11 cellular contexts compared by ENCODE assay signal in genomic region chr12:104687823-104688573, GRCh38.
DNase-seq lines count a peak whose midpoint lies in the region; ATAC-seq, FAIRE-seq and TF ChIP-seq lines count a peak whose summit lies in the region.
"Had no signal": no experiment of that assay in that cellular context is flagged by ENCODE, and none has a peak within 500 bp of the region (broad histone marks: within the 10 kb centered on the region; RNA-seq: fewer than 3 reads in every experiment).

No MANE protein-coding gene starts in this region.

- H3K27me3 Mint-ChIP-seq in CD14-positive monocyte (ENCODE audit: low read depth in 3 of 3): no peaks in the 10 kb centered on the region
- no peaks in the 10 kb centered on the region for H3K27me3 Mint-ChIP-seq in activated CD4-positive, alpha-beta memory T cell treated with anti-CD3 and anti-CD28 coated beads, Interleukin-2, amount 10 ng/mL, durations not matched to agents 7 days and 5 days
- H3K27me3 Mint-ChIP-seq in MCF 10A (ENCODE audit: insufficient read depth, unreplicated experiment): no peaks in the 10 kb centered on the region

- peak overlapping the region in 1 of 2 donors; percentile 31 for H3K4me3 Mint-ChIP-seq in CD14-positive monocyte
- peak overlapping the region; percentile 49 for H3K4me3 Mint-ChIP-seq in activated CD4-positive, alpha-beta memory T cell treated with anti-CD3 and anti-CD28 coated beads, Interleukin-2, amount 10 ng/mL, durations not matched to agents 7 days and 5 days
- no peak overlapping the region for H3K4me3 Mint-ChIP-seq in MCF 10A (ENCODE audit: unreplicated experiment)

- peaks cover 96% of the 10 kb centered on the region for H3K4me1 Mint-ChIP-seq in CD14-positive monocyte
- H3K4me1 Mint-ChIP-seq in activated CD4-positive, alpha-beta memory T cell treated with anti-CD3 and anti-CD28 coated beads, Interleukin-2, amount 10 ng/mL, durations not matched to agents 7 days and 5 days: peaks cover 87% of the 10 kb centered on the region
- no peaks in the 10 kb centered on the region for H3K4me1 Mint-ChIP-seq in MCF 10A (ENCODE audit: insufficient read depth, unreplicated experiment)

- H3K36me3 Mint-ChIP-seq in CD14-positive monocyte (peaks cover 14 to 16% of the 10 kb centered on the region in 2 donors), MCF 10A (ENCODE audit: insufficient read depth, unreplicated experiment) (no peaks in the 10 kb centered on the region)
- H3K36me3 Mint-ChIP-seq in activated CD4-positive, alpha-beta memory T cell treated with anti-CD3 and anti-CD28 coated beads, Interleukin-2, amount 10 ng/mL, durations not matched to agents 7 days and 5 days (ENCODE audit: low read depth): peaks cover 74% of the 10 kb centered on the region

- peak; percentile 58 to 68 for ATAC-seq in lower lobe of right lung
- ATAC-seq in GM19467 (IDR thresholded peaks at IDR 0.05; ENCODE audit: unreplicated experiment): no peak
- ATAC-seq: esophagus mucosa had no signal

- H3K27ac Mint-ChIP-seq in CD14-positive monocyte (peak overlapping the region; percentile 88 to 96 (median 92)), MCF 10A (ENCODE audit: low read depth, unreplicated experiment) (no peak overlapping the region)
- peak overlapping the region; percentile 97 for H3K27ac Mint-ChIP-seq in activated CD4-positive, alpha-beta memory T cell treated with anti-CD3 and anti-CD28 coated beads, Interleukin-2, amount 10 ng/mL, durations not matched to agents 7 days and 5 days

- FAIRE-seq in GM19239 (lab: Jason Lieb, UNC): peak; percentile 80
- FAIRE-seq: bronchial epithelial cell had no signal

- no peaks in the 10 kb centered on the region for H3K9me3 ChIP-seq in lower lobe of right lung

- peaks cover 36% of the 10 kb centered on the region for H3K4me1 ChIP-seq in lower lobe of right lung

- H3K27me3 ChIP-seq in lower lobe of right lung (ENCODE audit: low read depth): no peaks in the 10 kb centered on the region

- no TSS peak for BruUV-seq in MCF 10A (replicated peaks; lab: Mats Ljungman, UMichigan)

- POLR2A ChIA-PET in activated CD4-positive, alpha-beta memory T cell treated with anti-CD3 and anti-CD28 coated beads, Interleukin-2, amount 10 ng/mL, durations not matched to agents 7 days and 5 days (lab: Charles Lee): interaction anchor here (0.6 to 2.1 kb wide), 16 partner anchors 8 to 579 kb away, joined by 3 to 33 read pairs (median 5); partner anchors contain the start of gene CHST11
- POLR2A ChIA-PET in MCF 10A (lab: Yijun Ruan, JAX): no interaction called here

- CTCF ChIA-PET in activated CD4-positive, alpha-beta memory T cell treated with anti-CD3 and anti-CD28 coated beads, Interleukin-2, amount 10 ng/mL, durations not matched to agents 7 days and 5 days (lab: Charles Lee): interaction anchor here (0.6 to 2.1 kb wide), 8 partner anchors 8 to 319 kb away, joined by 3 to 7 read pairs (median 4); no protein-coding TSS in a partner anchor
- CTCF ChIA-PET in MCF 10A (lab: Yijun Ruan, JAX): interaction anchor here (0.6 to 1.2 kb wide), 3 partner anchors 12 to 27 kb away, joined by 3 to 4 read pairs (median 3); no protein-coding TSS in a partner anchor

- no peak for DNase-seq in CD14-positive monocyte (ENCODE audit: low spot score)
- DNase-seq in GM19239 (ENCODE audit: insufficient read length, low spot score): no peak
- DNase-seq in activated CD4-positive, alpha-beta memory T cell treated with anti-CD3 and anti-CD28 coated beads, Interleukin-2, amount 10 ng/mL, durations not matched to agents 7 days and 5 days: peak; percentile 84
- DNase-seq in lower lobe of right lung: no peak
- DNase-seq in NCI-H1930 (lab: John Stamatoyannopoulos, UW): no peak
- DNase-seq in UCSD-AML1 (lab: John Stamatoyannopoulos, UW; ENCODE audit: unreplicated experiment): no peak
- no peak for DNase-seq in MCF 10A (ENCODE audit: unreplicated experiment)
- DNase-seq: NCI-H146 had no signal

- peaks cover 0 to 4% (median 0%) of the 10 kb centered on the region in 7 donors for H3K9me3 Mint-ChIP-seq in CD14-positive monocyte
- H3K9me3 Mint-ChIP-seq in activated CD4-positive, alpha-beta memory T cell treated with anti-CD3 and anti-CD28 coated beads, Interleukin-2, amount 10 ng/mL, durations not matched to agents 7 days and 5 days: peaks cover 11% of the 10 kb centered on the region
- H3K9me3 Mint-ChIP-seq in MCF 10A (ENCODE audit: unreplicated experiment): peaks cover 5% of the 10 kb centered on the region

- TF ChIP-seq CTCF in CD14-positive monocyte (IDR thresholded peaks at IDR 0.05): no peak
- no peak for TF ChIP-seq CTCF in lower lobe of right lung (IDR thresholded peaks at IDR 0.05)
- no peak for TF ChIP-seq CTCF in MCF 10A (IDR thresholded peaks at IDR 0.05; ENCODE audit: unreplicated experiment)

- H3K27ac ChIP-seq in lower lobe of right lung: no peak overlapping the region

- intact Hi-C loops in CD14-positive monocyte (cut with micrococcal nuclease): loop anchor here (2.0 to 5.0 kb wide), 2 partner anchors 36 to 39 kb away; no protein-coding TSS in a partner anchor
- intact Hi-C loops in lower lobe of right lung (cut with DNase I): no loop called here
- intact Hi-C loops in MCF 10A (cut with micrococcal nuclease): no loop called here

- H3K4me3 ChIP-seq in lower lobe of right lung: no peak overlapping the region

- H3K36me3 ChIP-seq in lower lobe of right lung: no peaks in the 10 kb centered on the region

Comparison
In these comparisons a context has a peak if more than half of its experiments do, and no peak if none do; other contexts are left out.
1. intact Hi-C loops: an anchor here in CD14-positive monocyte (2.0 to 5.0 kb wide); none called in lower lobe of right lung and MCF 10A.